In genomic region chr11:35163209-35163608, GRCh38 we compare ENCODE assay signal across 8 cellular contexts. TPM values are rescaled to one million over a fixed set of nuclear protein-coding genes. Genes with fewer than 3 reads are reported as not detected.
DNase-seq lines count a peak whose midpoint lies in the region; ATAC-seq and TF ChIP-seq lines count a peak whose summit lies in the region.

No MANE protein-coding gene starts in this region.

- peak overlapping the region; percentile 99 for H3K27ac Mint-ChIP-seq in activated T-cell treated with anti-CD3 and anti-CD28 coated beads, Interleukin-2, amount 50 U/mL, for 24 hours
- peak overlapping the region; percentile 99 for H3K27ac Mint-ChIP-seq in T-helper 17 cell

- no peaks in the 10 kb centered on the region for H3K9me3 Mint-ChIP-seq in activated T-cell treated with anti-CD3 and anti-CD28 coated beads, Interleukin-2, amount 50 U/mL, for 24 hours

- no peak overlapping the region for H3K4me3 ChIP-seq in gastroesophageal sphincter
- H3K4me3 ChIP-seq in upper lobe of left lung, result no peak overlapping the region
- H3K4me3 ChIP-seq in H7 (ENCODE audit: insufficient read depth, low read depth, low read length), result no peak overlapping the region

- TF ChIP-seq POLR2A in gastroesophageal sphincter (IDR thresholded peaks at IDR 0.05) (no peak), upper lobe of left lung (IDR thresholded peaks at IDR 0.05) (no peak)

- H3K36me3 Mint-ChIP-seq in activated T-cell treated with anti-CD3 and anti-CD28 coated beads, Interleukin-2, amount 50 U/mL, for 24 hours (ENCODE audit: low read depth), result peaks cover 87% of the 10 kb centered on the region
- H3K36me3 Mint-ChIP-seq in T-helper 17 cell (ENCODE audit: low read depth), result peaks cover 3% of the 10 kb centered on the region

- WGBS in gastroesophageal sphincter (ENCODE audit: low coverage in 1 of 2), 2 donors, result 46% methylated on average over 2 of the region's 2 CpGs; no CpG with 5 or more reads in 1 of the 2 donors
- WGBS in upper lobe of left lung, 2 donors, result 64 to 74% methylated on average over 2 of the region's 2 CpGs

- H3K9me3 ChIP-seq in T-helper 17 cell (ENCODE audit: control insufficient read depth, low read length, poor library complexity, severe bottlenecking) (no peaks in the 10 kb centered on the region), gastroesophageal sphincter (no peaks in the 10 kb centered on the region), upper lobe of left lung (no peaks in the 10 kb centered on the region)

- DNase-seq in activated T-cell treated with anti-CD3 and anti-CD28 coated beads, Interleukin-2, amount 50 U/mL, for 24 hours, result no peak
- no peak for DNase-seq in activated T-cell treated with anti-CD3 and anti-CD28 coated beads for 4 hours
- DNase-seq in T-helper 17 cell, result no peak
- DNase-seq in upper lobe of left lung, result no peak
- DNase-seq in H7, result no peak
- no peak for DNase-seq in NCI-H2196 (lab: John Stamatoyannopoulos, UW; ENCODE audit: unreplicated experiment)

- H3K36me3 ChIP-seq in gastroesophageal sphincter (no peaks in the 10 kb centered on the region), upper lobe of left lung (no peaks in the 10 kb centered on the region), H7 (replicated peaks; ENCODE audit: control insufficient read depth, insufficient read depth, low read length) (no peaks in the 10 kb centered on the region)

- no peaks in the 10 kb centered on the region for H3K27me3 Mint-ChIP-seq in activated T-cell treated with anti-CD3 and anti-CD28 coated beads, Interleukin-2, amount 50 U/mL, for 24 hours
- no peaks in the 10 kb centered on the region for H3K27me3 Mint-ChIP-seq in T-helper 17 cell

- ATAC-seq in T-helper 17 cell (no peak), gastroesophageal sphincter (no peak), upper lobe of left lung (ENCODE audit: low FRiP score in 2 of 2) (no peak), HG02571 (IDR thresholded peaks at IDR 0.05; ENCODE audit: unreplicated experiment) (no peak)

- H3K27me3 ChIP-seq in gastroesophageal sphincter, result no peaks in the 10 kb centered on the region
- no peaks in the 10 kb centered on the region for H3K27me3 ChIP-seq in upper lobe of left lung
- no peaks in the 10 kb centered on the region for H3K27me3 ChIP-seq in H7 (ENCODE audit: control insufficient read depth, insufficient read depth, low read length)

- peaks cover 100% of the 10 kb centered on the region for H3K4me1 Mint-ChIP-seq in activated T-cell treated with anti-CD3 and anti-CD28 coated beads, Interleukin-2, amount 50 U/mL, for 24 hours (ENCODE audit: low read depth)
- peaks cover 92% of the 10 kb centered on the region for H3K4me1 Mint-ChIP-seq in T-helper 17 cell

- TF ChIP-seq EP300 in gastroesophageal sphincter (IDR thresholded peaks at IDR 0.05), result no peak
- no peak for TF ChIP-seq EP300 in upper lobe of left lung (IDR thresholded peaks at IDR 0.05)

- H3K4me3 Mint-ChIP-seq in activated T-cell treated with anti-CD3 and anti-CD28 coated beads, Interleukin-2, amount 50 U/mL, for 24 hours, result no peak overlapping the region
- peak overlapping the region; percentile 33 for H3K4me3 Mint-ChIP-seq in T-helper 17 cell

- H3K27ac ChIP-seq in gastroesophageal sphincter (peak overlapping the region in 3 of 4 donors; percentile 20 to 38 (median 33)), upper lobe of left lung (peak overlapping the region; percentile 47 to 79 (median 60))

- TF ChIP-seq CTCF in gastroesophageal sphincter (IDR thresholded peaks at IDR 0.05), result no peak
- TF ChIP-seq CTCF in upper lobe of left lung (IDR thresholded peaks at IDR 0.05), result no peak

- peaks cover 38 to 100% (median 57%) of the 10 kb centered on the region in 3 donors for H3K4me1 ChIP-seq in gastroesophageal sphincter
- H3K4me1 ChIP-seq in upper lobe of left lung, result peaks cover 84 to 98% (median 96%) of the 10 kb centered on the region in 4 donors

RNA-seq across cellular contexts. Expression of gene CD44, which starts 24.2 kb away (rescaled TPM):
- total RNA-seq in T-helper 17 cell, result 1,000 to 10,000 TPM; 1,118 to 1,497 TPM
- 100 to 1,000 TPM; 211 to 319 (median 266) TPM for total RNA-seq in gastroesophageal sphincter
- 100 to 1,000 TPM; 454 to 696 (median 551) TPM for total RNA-seq in upper lobe of left lung
- total RNA-seq in H7 (2014; rRNA removed; shearing (Covaris generic)), result 9.4 and 11.4 TPM in 2 replicates

Comparison
In these comparisons a context has a peak if more than half of its experiments do, and no peak if none do; other contexts are left out.
1. RNA of gene CD44, which starts 24.2 kb away (total RNA-seq): 1,118 to 1,497 TPM in T-helper 17 cell, 454 to 696 TPM in upper lobe of left lung and 211 to 319 TPM in gastroesophageal sphincter; 9.4 to 11.4 TPM in H7; every median in the first group is over 10 times any median in the second.